In genomic region chr2:200188851-200189250, GRCh38 we compare ENCODE assay signal across 29 cellular contexts.
A peak's percentile ranks its signal among the peaks of the same experiment; 100 is the strongest.
DNase-seq lines count a peak whose midpoint lies in the region; ATAC-seq, FAIRE-seq and TF ChIP-seq lines count a peak whose summit lies in the region.
"Had no signal": no experiment of that assay in that cellular context is flagged by ENCODE, and none has a peak within 500 bp of the region (broad histone marks: within the 10 kb centered on the region; RNA-seq: fewer than 3 reads in every experiment).

No MANE protein-coding gene starts in this region.

- H3K4me2 ChIP-seq in astrocyte (ENCODE audit: low read length) = no peak overlapping the region
- H3K4me2 ChIP-seq: A549 had no signal

- H3K27ac ChIP-seq in astrocyte (ENCODE audit: low read depth, low read length) (no peak overlapping the region), left ventricle myocardium inferior (replicated peaks) (no peak overlapping the region)
- H3K27ac ChIP-seq: A549, RWPE1, SK-N-MC had no signal

- H3K27ac Mint-ChIP-seq in astrocyte (ENCODE audit: unreplicated experiment) = no peak overlapping the region
- H3K27ac Mint-ChIP-seq: CD4-positive, alpha-beta memory T cell had no signal

- no peak overlapping the region for H3K4me3 Mint-ChIP-seq in astrocyte (ENCODE audit: unreplicated experiment)

- peaks cover 4% of the 10 kb centered on the region for H3K27me3 Mint-ChIP-seq in astrocyte (ENCODE audit: low read depth, unreplicated experiment)

- TF ChIP-seq CTCF in astrocyte (IDR thresholded peaks at IDR 0.05; ENCODE audit: insufficient read depth, low read depth, low read length) = no peak
- no peak for TF ChIP-seq CTCF in left ventricle myocardium inferior (IDR thresholded peaks at IDR 0.05; ENCODE audit: borderline replicate concordance)

- no peaks in the 10 kb centered on the region for H3K4me1 ChIP-seq in astrocyte (ENCODE audit: insufficient read depth, low read length)
- no peaks in the 10 kb centered on the region for H3K4me1 ChIP-seq in left ventricle myocardium inferior
- H3K4me1 ChIP-seq: A549 had no signal

- no peaks in the 10 kb centered on the region for H4K20me1 ChIP-seq in astrocyte (ENCODE audit: insufficient read depth, low read length)

- H2AFZ ChIP-seq in astrocyte (ENCODE audit: low read depth, low read length) = no peak overlapping the region

- peaks cover 2% of the 10 kb centered on the region for H3K36me3 Mint-ChIP-seq in astrocyte (ENCODE audit: low read depth, unreplicated experiment)
- H3K36me3 Mint-ChIP-seq: CD4-positive, alpha-beta memory T cell had no signal

- H3K4me3 ChIP-seq in astrocyte (ENCODE audit: insufficient read depth, low read depth, low read length) = no peak overlapping the region
- no peak overlapping the region for H3K4me3 ChIP-seq in skeletal muscle cell (ENCODE audit: low read depth, low read length)
- H3K4me3 ChIP-seq in left ventricle myocardium inferior = no peak overlapping the region
- H3K4me3 ChIP-seq: A549, SK-N-MC had no signal

- H3K4me1 Mint-ChIP-seq in astrocyte (ENCODE audit: low read depth, unreplicated experiment) = peaks cover 20% of the 10 kb centered on the region

- no peak overlapping the region for H3K9ac ChIP-seq in astrocyte (ENCODE audit: low read length)

- no peak for FAIRE-seq in astrocyte (lab: Jason Lieb, UNC)
- FAIRE-seq: A549, GM12892, H1, HepG2 had no signal

- H3K36me3 ChIP-seq in astrocyte (ENCODE audit: insufficient read depth, low read length) (no peaks in the 10 kb centered on the region), left ventricle myocardium inferior (no peaks in the 10 kb centered on the region)

- peak; percentile 13 for DNase-seq in ELR (ENCODE audit: low read depth)
- peak; percentile 97 for DNase-seq in LHCN-M2 (ENCODE audit: low read depth)
- peak; percentile 58 for DNase-seq in astrocyte (ENCODE audit: low read depth)
- DNase-seq in skeletal muscle cell (ENCODE audit: low read depth) = peak; percentile 52
- DNase-seq in DMS79 treated with DMSO at 0.1 percent for 48 hours (lab: John Stamatoyannopoulos, UW) = no peak
- DNase-seq in left ventricle myocardium inferior = no peak
- DNase-seq: C1 segment of cervical spinal cord; CD4-positive, alpha-beta memory T cell; COR-L47; DMS53; EL; GF-D8; Kasumi-1; NCI-H1092 treated with DMSO at 0.1 percent for 48 hours; NCI-H1436; NCI-H187; NCI-H2081 treated with DMSO at 0.1 percent for 48 hours; NCI-H446 treated with DMSO at 0.1 percent for 48 hours; NCI-H526; NCI-H82; SHP77 had no signal

- H3K79me2 ChIP-seq in astrocyte (ENCODE audit: insufficient read depth, low read length) = no peaks in the 10 kb centered on the region

- H3K9me3 Mint-ChIP-seq in astrocyte (ENCODE audit: unreplicated experiment) = no peaks in the 10 kb centered on the region
- H3K9me3 Mint-ChIP-seq: CD4-positive, alpha-beta memory T cell had no signal

- intact Hi-C loops in left ventricle myocardium inferior (cut with micrococcal nuclease) = no loop called here

- H3K27me3 ChIP-seq in astrocyte (ENCODE audit: insufficient read depth, low read length) = peaks cover 2% of the 10 kb centered on the region
- H3K27me3 ChIP-seq in left ventricle myocardium inferior (ENCODE audit: low read depth) = peaks cover 30% of the 10 kb centered on the region

- ATAC-seq in HG02588 (IDR thresholded peaks at IDR 0.05; ENCODE audit: unreplicated experiment) = no peak
- ATAC-seq: A549, HCT116, HepG2 had no signal

- no peaks in the 10 kb centered on the region for H3K9me3 ChIP-seq in astrocyte (ENCODE audit: insufficient read depth, low read depth, low read length)
- H3K9me3 ChIP-seq in left ventricle myocardium inferior (replicated peaks) = peaks cover 8% of the 10 kb centered on the region
- H3K9me3 ChIP-seq: A549 had no signal

Comparison
In these comparisons a context has a peak if more than half of its experiments do, and no peak if none do; other contexts are left out.
1. DNase-seq: peak in ELR (single experiment), LHCN-M2 (single experiment), astrocyte (single experiment) and skeletal muscle cell (single experiment); none in DMS79 treated with DMSO at 0.1 percent for 48 hours (single experiment) and left ventricle myocardium inferior (single experiment).